In the genomic region with DNA sequence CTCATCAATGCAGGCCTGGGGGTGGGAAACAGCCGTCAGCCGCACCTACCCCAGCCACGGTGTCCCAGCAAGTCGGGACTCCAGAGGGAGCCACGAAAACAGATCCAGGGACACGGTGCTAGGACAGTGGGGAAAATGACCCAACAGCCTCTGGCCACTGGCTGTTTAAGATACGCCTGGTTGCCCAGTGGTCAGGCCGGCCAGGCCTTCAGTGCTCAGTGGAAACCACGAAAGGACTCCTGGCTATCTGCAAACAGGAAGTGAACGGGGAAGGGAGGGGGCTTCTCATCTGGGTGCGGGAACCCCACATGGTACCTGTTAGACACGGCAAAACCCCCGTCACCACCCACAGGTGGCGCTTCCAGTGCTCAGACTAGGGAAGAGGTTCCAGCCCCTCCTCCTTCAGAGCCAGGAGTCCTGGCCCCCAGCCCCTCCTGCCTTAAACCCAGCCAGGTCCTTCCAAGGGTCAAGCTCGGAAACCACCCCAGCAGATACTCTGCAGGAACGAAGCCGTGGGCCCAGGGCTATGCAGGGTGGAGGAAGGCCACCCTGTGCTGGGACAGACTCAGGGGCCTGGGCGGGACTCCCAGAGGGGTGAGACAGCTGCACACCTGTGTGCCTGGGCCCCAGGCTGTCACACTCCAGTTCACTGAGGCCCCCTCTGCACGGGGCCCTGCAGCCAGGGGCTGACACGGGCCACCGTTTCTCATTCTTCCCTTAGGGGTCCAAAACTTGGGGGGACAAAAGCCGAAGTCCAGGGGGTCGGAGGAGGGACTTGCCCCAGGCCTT, we compare ENCODE assay signal across 10 cellular contexts. TPM values are rescaled to one million over a fixed set of nuclear protein-coding genes. Genes with fewer than 3 reads are reported as not detected.
DNase-seq lines count a peak whose midpoint lies in the region; ATAC-seq and TF ChIP-seq lines count a peak whose summit lies in the region.
"Had no signal": no experiment of that assay in that cellular context is flagged by ENCODE, and none has a peak within 500 bp of the region (broad histone marks: within the 10 kb centered on the region; RNA-seq: fewer than 3 reads in every experiment).

No MANE protein-coding gene starts in this region.

- H3K36me3 ChIP-seq in HUES6 (ENCODE audit: control insufficient read depth, insufficient read depth, low read length) = peaks cover 19% of the 10 kb centered on the region

- DNase-seq in dorsolateral prefrontal cortex = no peak
- no peak for DNase-seq in mesothelial cell of epicardium (ENCODE audit: low spot score in 2 of 2, unreplicated experiment in 2 of 2)
- DNase-seq in type B pancreatic cell (ENCODE audit: extremely low spot score, unreplicated experiment) = no peak
- DNase-seq in stimulated activated CD8-positive, alpha-beta memory T cell treated with anti-CD3 and anti-CD28 coated beads, Interleukin-4, amount 100 ng/mL, for 48 hours = no peak
- DNase-seq in SHP77 (lab: John Stamatoyannopoulos, UW) = no peak
- DNase-seq: NCI-H187 had no signal

- ATAC-seq in HG03175 (IDR thresholded peaks at IDR 0.05; ENCODE audit: unreplicated experiment) = no peak

- H3K27ac Mint-ChIP-seq in mesothelial cell of epicardium = peak overlapping the region; percentile 93
- H3K27ac Mint-ChIP-seq in type B pancreatic cell = peak overlapping the region; percentile 96

- H3K9me3 ChIP-seq in HUES6 (ENCODE audit: control insufficient read depth, insufficient read depth, low read depth, low read length) = no peaks in the 10 kb centered on the region

- peak overlapping the region; percentile 31 for H3K4me3 Mint-ChIP-seq in mesothelial cell of epicardium
- H3K4me3 Mint-ChIP-seq in type B pancreatic cell = peak overlapping the region; percentile 70

- H3K27ac ChIP-seq in HUES6 (ENCODE audit: low read depth, low read length) (peak overlapping the region; percentile 67; the same call in 1 of the 2 replicates), dorsolateral prefrontal cortex (peak overlapping the region in 47 of 59 donors; percentile 3 to 87 (median 65))

- H3K9ac ChIP-seq in HUES6 (ENCODE audit: low read length) = peak overlapping the region; percentile 59

- H3K4me3 ChIP-seq in HUES6 (ENCODE audit: low read depth, low read length) = no peak overlapping the region
- peak overlapping the region in 2 of 59 donors; percentile 9 to 23 for H3K4me3 ChIP-seq in dorsolateral prefrontal cortex

- TF ChIP-seq CTCF in dorsolateral prefrontal cortex (IDR thresholded peaks at IDR 0.05 in 54 of 56, conservative IDR thresholded peaks at IDR 0.05 in 2 of 56; ENCODE audit: low read depth in 1 of 56, partially characterized antibody in 56 of 56) (no peak), mesothelial cell of epicardium (IDR thresholded peaks at IDR 0.05; ENCODE audit: unreplicated experiment) (no peak), type B pancreatic cell (conservative IDR thresholded peaks at IDR 0.05) (no peak)

- peaks cover 32% of the 10 kb centered on the region for H3K4me1 Mint-ChIP-seq in mesothelial cell of epicardium
- peaks cover 28% of the 10 kb centered on the region for H3K4me1 Mint-ChIP-seq in type B pancreatic cell (ENCODE audit: unreplicated experiment)

- intact Hi-C loops in dorsolateral prefrontal cortex (cut with DNase I) = loop anchor here in 1 of 2 donors (10.0 kb wide), 1 partner anchor 1032 kb away; the partner anchor contains the start of gene ZNF444

- no peaks in the 10 kb centered on the region for H3K27me3 Mint-ChIP-seq in mesothelial cell of epicardium (ENCODE audit: low read depth)
- peaks cover 3% of the 10 kb centered on the region for H3K27me3 Mint-ChIP-seq in type B pancreatic cell

- H3K4me1 ChIP-seq in HUES6 (ENCODE audit: control insufficient read depth, insufficient read depth, low read length) = peaks cover 24% of the 10 kb centered on the region

- H3K36me3 Mint-ChIP-seq in mesothelial cell of epicardium (peaks cover 8% of the 10 kb centered on the region), type B pancreatic cell (peaks cover 5% of the 10 kb centered on the region)

- H3K27me3 ChIP-seq in HUES6 (ENCODE audit: control insufficient read depth, insufficient read depth, low read length) = no peaks in the 10 kb centered on the region
- H3K27me3 ChIP-seq in dorsolateral prefrontal cortex = no peaks in the 10 kb centered on the region

- H3K9me3 Mint-ChIP-seq in mesothelial cell of epicardium (no peaks in the 10 kb centered on the region), type B pancreatic cell (no peaks in the 10 kb centered on the region)

RNA-seq across cellular contexts. Expression of gene PPP1R12C, which starts 4.5 kb away (rescaled TPM):
- total RNA-seq in dorsolateral prefrontal cortex (100 to 1,000 TPM; 105 to 212 (median 148) TPM), mesothelial cell of epicardium (100 to 111 TPM (median 109 TPM) in 3 replicates), type B pancreatic cell (ENCODE audit: low replicate concordance) (102 and 113 TPM in 2 replicates)

RNA-seq across cellular contexts. Expression of gene TNNT1, which starts 36.0 kb away (rescaled TPM):
- total RNA-seq in dorsolateral prefrontal cortex (10 to 100 TPM in 68 of 120 experiments, 1 to 10 TPM in 52; 1.3 to 45.0 (median 10.7) TPM), mesothelial cell of epicardium (47.5 to 57.5 TPM (median 48.9 TPM) in 3 replicates), type B pancreatic cell (ENCODE audit: low replicate concordance) (27.6 and 83.1 TPM in 2 replicates)
- total RNA-seq: glomerular endothelial cell had no signal

RNA-seq across cellular contexts. Expression of gene EPS8L1, which starts 37.3 kb away (rescaled TPM):
- 1 to 10 TPM in 45 of 120 experiments, under 1 TPM in 28, not detected in 47; 0.16 to 4.1 (median 1.1) TPM for total RNA-seq in dorsolateral prefrontal cortex
- 375 to 425 TPM (median 396 TPM) in 3 replicates for total RNA-seq in mesothelial cell of epicardium
- total RNA-seq in type B pancreatic cell (ENCODE audit: low replicate concordance) = 54.0 and 116 TPM in 2 replicates

RNA-seq across cellular contexts. Expression of gene TNNI3, which starts 44.6 kb away (rescaled TPM):
- total RNA-seq in dorsolateral prefrontal cortex (1 to 10 TPM in 7 of 120 experiments, under 1 TPM in 5, not detected in 108; 0.73 to 2.4 (median 1.2) TPM), mesothelial cell of epicardium (6.3 to 9.1 TPM (median 8.9 TPM) in 3 replicates), type B pancreatic cell (ENCODE audit: low replicate concordance) (2.1 and 4.3 TPM in 2 replicates)
- total RNA-seq: glomerular endothelial cell; T-helper 2 cell treated with Interferon-gamma antibody and Interleukin-4, amounts not matched to agents 100 ng/mL and 5 ng/mL, for 36 hours had no signal

RNA-seq across cellular contexts. Expression of gene RDH13, which starts 50.0 kb away (rescaled TPM):
- 10 to 100 TPM; 13.6 to 43.3 (median 26.4) TPM for total RNA-seq in dorsolateral prefrontal cortex
- 81.0 to 88.6 TPM (median 85.7 TPM) in 3 replicates for total RNA-seq in mesothelial cell of epicardium
- 37.9 and 74.9 TPM in 2 replicates for total RNA-seq in type B pancreatic cell (ENCODE audit: low replicate concordance)

Comparison
In these comparisons a context has a peak if more than half of its experiments do, and no peak if none do; other contexts are left out.
1. RNA of gene EPS8L1, which starts 37.3 kb away (total RNA-seq): 375 to 425 TPM in mesothelial cell of epicardium and 54.0 to 116 TPM in type B pancreatic cell; 0.16 to 4.1 TPM in dorsolateral prefrontal cortex; every median in the first group is over 10 times any median in the second.